20 cellular contexts compared by ENCODE assay signal in genomic region chr15:31384568-31384967, GRCh38. TPM values are rescaled to one million over a fixed set of nuclear protein-coding genes. Genes with fewer than 3 reads are reported as not detected.
DNase-seq lines count a peak whose midpoint lies in the region; ATAC-seq, FAIRE-seq and TF ChIP-seq lines count a peak whose summit lies in the region.
"Had no signal": no experiment of that assay in that cellular context is flagged by ENCODE, and none has a peak within 500 bp of the region (broad histone marks: within the 10 kb centered on the region; RNA-seq: fewer than 3 reads in every experiment).

No MANE protein-coding gene starts in this region.

- peaks cover 47% of the 10 kb centered on the region for H3K4me1 ChIP-seq in CD8-positive, alpha-beta T cell (ENCODE audit: insufficient read depth, low read length)
- peaks cover 25% of the 10 kb centered on the region for H3K4me1 ChIP-seq in keratinocyte (ENCODE audit: control insufficient read depth, extremely low read depth, insufficient read depth, low read length)

- H3K9ac ChIP-seq in keratinocyte (ENCODE audit: control insufficient read depth, extremely low read depth, insufficient read depth, low read length) = no peak overlapping the region

- H3K9me3 Mint-ChIP-seq in activated CD4-positive, alpha-beta memory T cell treated with anti-CD3 and anti-CD28 coated beads for 36 hours = no peaks in the 10 kb centered on the region
- no peaks in the 10 kb centered on the region for H3K9me3 Mint-ChIP-seq in activated CD4-positive, alpha-beta memory T cell treated with anti-CD3 and anti-CD28 coated beads, Interleukin-2, amount 10 ng/mL, durations not matched to agents 7 days and 5 days
- H3K9me3 Mint-ChIP-seq in CD8-positive, alpha-beta T cell = no peaks in the 10 kb centered on the region

- ATAC-seq in CD8-positive, alpha-beta T cell = no peak
- no peak for ATAC-seq in GM21619 (IDR thresholded peaks at IDR 0.05; ENCODE audit: unreplicated experiment)
- ATAC-seq: HepG2 had no signal

- CTCF ChIA-PET in activated CD4-positive, alpha-beta memory T cell treated with anti-CD3 and anti-CD28 coated beads for 36 hours (lab: Charles Lee) = interaction anchor here (1.5 kb wide), 1 partner anchor 104 kb away, joined by 6 read pairs; no protein-coding TSS in a partner anchor
- CTCF ChIA-PET in activated CD4-positive, alpha-beta memory T cell treated with anti-CD3 and anti-CD28 coated beads, Interleukin-2, amount 10 ng/mL, durations not matched to agents 7 days and 5 days (lab: Charles Lee) = interaction anchor here (1.0 to 1.7 kb wide), 3 partner anchors 8 to 50 kb away, joined by 3 to 4 read pairs (median 4); no protein-coding TSS in a partner anchor
- CTCF ChIA-PET in CD8-positive, alpha-beta T cell (lab: Charles Lee) = interaction anchor here (0.6 to 1.3 kb wide), 6 partner anchors 15 to 184 kb away, joined by 3 to 6 read pairs (median 4); no protein-coding TSS in a partner anchor

- H3K4me2 ChIP-seq in keratinocyte (ENCODE audit: control insufficient read depth, extremely low read depth, insufficient read depth, low read depth, low read length) = peak overlapping the region; percentile 45

- peak overlapping the region; percentile 10 for H3K27ac Mint-ChIP-seq in activated CD4-positive, alpha-beta memory T cell treated with anti-CD3 and anti-CD28 coated beads for 36 hours
- no peak overlapping the region for H3K27ac Mint-ChIP-seq in activated CD4-positive, alpha-beta memory T cell treated with anti-CD3 and anti-CD28 coated beads, Interleukin-2, amount 10 ng/mL, durations not matched to agents 7 days and 5 days
- H3K27ac Mint-ChIP-seq in CD8-positive, alpha-beta T cell = peak overlapping the region; percentile 22
- H3K27ac Mint-ChIP-seq: HFFc6 had no signal

- H3K27me3 Mint-ChIP-seq in activated CD4-positive, alpha-beta memory T cell treated with anti-CD3 and anti-CD28 coated beads for 36 hours = no peaks in the 10 kb centered on the region
- H3K27me3 Mint-ChIP-seq in activated CD4-positive, alpha-beta memory T cell treated with anti-CD3 and anti-CD28 coated beads, Interleukin-2, amount 10 ng/mL, durations not matched to agents 7 days and 5 days = no peaks in the 10 kb centered on the region
- H3K27me3 Mint-ChIP-seq in CD8-positive, alpha-beta T cell (ENCODE audit: low read depth) = no peaks in the 10 kb centered on the region

- H3K27ac ChIP-seq in CD8-positive, alpha-beta T cell (ENCODE audit: low read depth, low read length) = no peak overlapping the region
- H3K27ac ChIP-seq in keratinocyte (ENCODE audit: control insufficient read depth, insufficient read depth, low read length) = no peak overlapping the region

- dilution Hi-C loops in keratinocyte (cut with MboI; ENCODE audit: extremely low pct_ligation_motif_present, low sequenced_read_pairs) = no loop called here

- H3K9me1 ChIP-seq in keratinocyte (ENCODE audit: control insufficient read depth, extremely low read depth, insufficient read depth, low read length) = no peaks in the 10 kb centered on the region

- no peak overlapping the region for H3K4me3 ChIP-seq in CD8-positive, alpha-beta T cell (ENCODE audit: low read depth, low read length)
- H3K4me3 ChIP-seq in bronchial epithelial cell (ENCODE audit: low read depth, low read length) (no peak overlapping the region), keratinocyte (ENCODE audit: control insufficient read depth in 2 of 3, extremely low read depth in 1 of 3, insufficient read depth in 2 of 3, low read depth in 1 of 3, low read length in 3 of 3) (no peak overlapping the region)

- no peaks in the 10 kb centered on the region for H3K27me3 ChIP-seq in CD8-positive, alpha-beta T cell (ENCODE audit: insufficient read depth, low read length)
- H3K27me3 ChIP-seq in bronchial epithelial cell (ENCODE audit: control insufficient read depth, insufficient read depth, low read length) (no peaks in the 10 kb centered on the region), keratinocyte (ENCODE audit: control insufficient read depth, extremely low read depth, insufficient read depth, low read length) (no peaks in the 10 kb centered on the region)
- H3K27me3 ChIP-seq: BE2C had no signal

- intact Hi-C loops in activated CD4-positive, alpha-beta memory T cell treated with anti-CD3 and anti-CD28 coated beads for 36 hours (cut with micrococcal nuclease) = no loop called here
- intact Hi-C loops in CD8-positive, alpha-beta T cell (cut with DNase I, micrococcal nuclease) = loop anchor here in 1 of 2 experiments (2.0 kb wide), 1 partner anchor 16 kb away; no protein-coding TSS in a partner anchor

- no peak overlapping the region for H3K4me3 Mint-ChIP-seq in activated CD4-positive, alpha-beta memory T cell treated with anti-CD3 and anti-CD28 coated beads for 36 hours
- H3K4me3 Mint-ChIP-seq in activated CD4-positive, alpha-beta memory T cell treated with anti-CD3 and anti-CD28 coated beads, Interleukin-2, amount 10 ng/mL, durations not matched to agents 7 days and 5 days = no peak overlapping the region
- H3K4me3 Mint-ChIP-seq in CD8-positive, alpha-beta T cell = no peak overlapping the region
- H3K4me3 Mint-ChIP-seq: HFFc6 had no signal

- no peak overlapping the region for H2AFZ ChIP-seq in keratinocyte (ENCODE audit: control insufficient read depth, low read length)

- H3K4me1 Mint-ChIP-seq in activated CD4-positive, alpha-beta memory T cell treated with anti-CD3 and anti-CD28 coated beads for 36 hours (ENCODE audit: low read depth) = peaks cover 41% of the 10 kb centered on the region
- H3K4me1 Mint-ChIP-seq in activated CD4-positive, alpha-beta memory T cell treated with anti-CD3 and anti-CD28 coated beads, Interleukin-2, amount 10 ng/mL, durations not matched to agents 7 days and 5 days = peaks cover 49% of the 10 kb centered on the region
- peaks cover 67% of the 10 kb centered on the region for H3K4me1 Mint-ChIP-seq in CD8-positive, alpha-beta T cell (ENCODE audit: low read depth)

- H3K9me3 ChIP-seq in CD8-positive, alpha-beta T cell (ENCODE audit: low read length) = no peaks in the 10 kb centered on the region
- no peaks in the 10 kb centered on the region for H3K9me3 ChIP-seq in keratinocyte (ENCODE audit: control insufficient read depth, low read depth, low read length)

- H3K79me2 ChIP-seq in keratinocyte (ENCODE audit: control insufficient read depth, insufficient read depth, low read length) = no peaks in the 10 kb centered on the region

- peaks cover 15% of the 10 kb centered on the region for H3K36me3 Mint-ChIP-seq in activated CD4-positive, alpha-beta memory T cell treated with anti-CD3 and anti-CD28 coated beads for 36 hours
- H3K36me3 Mint-ChIP-seq in activated CD4-positive, alpha-beta memory T cell treated with anti-CD3 and anti-CD28 coated beads, Interleukin-2, amount 10 ng/mL, durations not matched to agents 7 days and 5 days (ENCODE audit: low read depth) = peaks cover 44% of the 10 kb centered on the region
- H3K36me3 Mint-ChIP-seq in CD8-positive, alpha-beta T cell = peaks cover 20% of the 10 kb centered on the region

- no peak for TF ChIP-seq CTCF in CD8-positive, alpha-beta T cell (IDR thresholded peaks at IDR 0.05)
- TF ChIP-seq CTCF in bronchial epithelial cell (IDR thresholded peaks at IDR 0.05; ENCODE audit: insufficient read depth, low read length, severe bottlenecking) (no peak), keratinocyte (optimal IDR thresholded peaks at IDR 0.05 in 1 of 3, IDR thresholded peaks at IDR 0.05 in 1 of 3, conservative IDR thresholded peaks at IDR 0.05 in 1 of 3; ENCODE audit: extremely low read depth in 1 of 3, insufficient read depth in 2 of 3, low read length in 3 of 3) (no peak)

- POLR2A ChIA-PET in activated CD4-positive, alpha-beta memory T cell treated with anti-CD3 and anti-CD28 coated beads for 36 hours (lab: Charles Lee) = interaction anchor here (1.0 kb wide), 1 partner anchor 108 kb away, joined by 3 read pairs; no protein-coding TSS in a partner anchor
- POLR2A ChIA-PET in activated CD4-positive, alpha-beta memory T cell treated with anti-CD3 and anti-CD28 coated beads, Interleukin-2, amount 10 ng/mL, durations not matched to agents 7 days and 5 days (lab: Charles Lee) = interaction anchor here (0.9 to 4.6 kb wide), 4 partner anchors 12 to 51 kb away, joined by 3 to 20 read pairs (median 5); no protein-coding TSS in a partner anchor
- POLR2A ChIA-PET in CD8-positive, alpha-beta T cell (lab: Charles Lee) = interaction anchor here (1.1 to 1.2 kb wide), 2 partner anchors 49 to 58 kb away, joined by 3 to 7 read pairs; partner anchors contain the start of gene KLF13

- H3K36me3 ChIP-seq in CD8-positive, alpha-beta T cell (ENCODE audit: insufficient read depth, low read length) = peaks cover 5% of the 10 kb centered on the region
- H3K36me3 ChIP-seq in bronchial epithelial cell (ENCODE audit: control insufficient read depth, insufficient read depth, low read length) = peaks cover under 1% of the 10 kb centered on the region
- peaks cover 6 to 10% of the 10 kb centered on the region in 2 experiments for H3K36me3 ChIP-seq in keratinocyte (ENCODE audit: control insufficient read depth in 2 of 2, extremely low read depth in 1 of 2, insufficient read depth in 2 of 2, low read length in 2 of 2)

- FAIRE-seq in bronchial epithelial cell (lab: Jason Lieb, UNC) (peak; percentile 47), keratinocyte (lab: Jason Lieb, UNC) (peak; percentile 60)
- FAIRE-seq: D721Med, GM12892, GM18507, HepG2 had no signal

- no peak for DNase-seq in activated CD4-positive, alpha-beta memory T cell treated with anti-CD3 and anti-CD28 coated beads for 36 hours
- no peak for DNase-seq in activated CD4-positive, alpha-beta memory T cell treated with anti-CD3 and anti-CD28 coated beads, Interleukin-2, amount 10 ng/mL, durations not matched to agents 7 days and 5 days
- no peak for DNase-seq in CD8-positive, alpha-beta T cell
- peak; percentile 66 for DNase-seq in bronchial epithelial cell (ENCODE audit: low read depth)
- DNase-seq in keratinocyte (ENCODE audit: low read depth, low spot score) = no peak
- DNase-seq in Ammon's horn (ENCODE audit: low spot score) = no peak
- no peak for DNase-seq in NCI-H69 (lab: John Stamatoyannopoulos, UW)
- DNase-seq: 8988T, BE2C, HFFc6, KG1, NCI-H1417, NCI-H187, NCI-H226, SIG-M5 had no signal

- H4K20me1 ChIP-seq in keratinocyte (ENCODE audit: control insufficient read depth, extremely low read depth, insufficient read depth, low read length) = no peaks in the 10 kb centered on the region

RNA-seq across cellular contexts. Expression of gene KLF13, which starts 57.9 kb away (rescaled TPM):
- total RNA-seq in activated CD4-positive, alpha-beta memory T cell treated with anti-CD3 and anti-CD28 coated beads for 36 hours = 100 to 1,000 TPM; 134 to 145 TPM
- 100 to 1,000 TPM; 199 TPM for total RNA-seq in activated CD4-positive, alpha-beta memory T cell treated with anti-CD3 and anti-CD28 coated beads, Interleukin-2, amount 10 ng/mL, durations not matched to agents 7 days and 5 days
- total RNA-seq in CD8-positive, alpha-beta T cell = 100 to 1,000 TPM; 359 to 364 TPM
- total RNA-seq in bronchial epithelial cell = 58.7 and 62.0 TPM in 2 replicates
- polyA plus RNA-seq in keratinocyte = 42.4 to 66.7 TPM (median 59.8 TPM) in 3 replicates
- 25.8 TPM for polyA plus RNA-seq in keratinocyte (2011; ENCODE audit: low read depth)
- polyA plus RNA-seq in keratinocyte (2011; cell fraction: cytosol; rRNA removed) = 44.4 and 68.0 TPM in 2 replicates
- 107 and 118 TPM in 2 replicates for polyA plus RNA-seq in keratinocyte (2011; cell fraction: nucleus; rRNA removed)
- polyA plus RNA-seq in keratinocyte (2012; ENCODE audit: low replicate concordance) = 58.5 and 59.0 TPM in 2 replicates
- 52.2 to 63.3 TPM (median 62.0 TPM) in 3 replicates for polyA minus RNA-seq in keratinocyte
- 49.5 TPM for polyA minus RNA-seq in keratinocyte (2011; cell fraction: cytosol; rRNA and poly(A)+ RNA removed)
- polyA minus RNA-seq in keratinocyte (2011; cell fraction: nucleus; rRNA and poly(A)+ RNA removed) = 45.8 and 58.6 TPM in 2 replicates
